Comparison of ENCODE assay signal across 26 cellular contexts in the genomic region with DNA sequence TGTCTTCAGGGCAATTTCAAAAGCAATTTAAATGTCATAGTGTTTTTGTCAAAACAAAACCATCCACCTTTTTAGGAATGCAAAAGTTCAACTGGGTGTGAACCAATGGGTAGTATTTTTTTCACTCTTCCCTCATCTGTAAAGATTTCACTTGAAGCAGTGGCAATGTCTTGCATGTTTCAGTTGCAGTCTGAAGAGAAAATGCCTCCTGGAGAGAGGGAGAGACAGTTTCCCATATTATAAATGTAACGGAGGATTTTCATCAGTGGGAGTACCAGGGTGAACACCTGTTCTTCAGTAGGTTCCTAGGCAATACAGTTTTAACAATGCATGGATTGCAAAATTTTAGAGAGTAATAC. TPM values are rescaled to one million over a fixed set of nuclear protein-coding genes. Genes with fewer than 3 reads are reported as not detected.
DNase-seq lines count a peak whose midpoint lies in the region; ATAC-seq lines count a peak whose summit lies in the region.
"Had no signal": no experiment of that assay in that cellular context is flagged by ENCODE, and none has a peak within 500 bp of the region (broad histone marks: within the 10 kb centered on the region; RNA-seq: fewer than 3 reads in every experiment).

No MANE protein-coding gene starts in this region.

- H3K4me3 Mint-ChIP-seq in activated naive CD4-positive, alpha-beta T cell treated with anti-CD3 and anti-CD28 coated beads, Interleukin-2, amount 50 U/mL, for 24 hours = peak overlapping the region; percentile 68
- H3K4me3 Mint-ChIP-seq in activated naive CD4-positive, alpha-beta T cell treated with anti-CD3 and anti-CD28 coated beads for 36 hours = no peak overlapping the region
- peak overlapping the region; percentile 39 to 68 for H3K4me3 Mint-ChIP-seq in effector memory CD8-positive, alpha-beta T cell
- H3K4me3 Mint-ChIP-seq in naive thymus-derived CD4-positive, alpha-beta T cell = peak overlapping the region in 9 of 10 donors; percentile 63 to 85 (median 78)

- peaks cover 0 to 8% of the 10 kb centered on the region in 2 donors for H3K27me3 ChIP-seq in naive thymus-derived CD4-positive, alpha-beta T cell (ENCODE audit: control insufficient read depth in 2 of 2, insufficient read depth in 2 of 2, low read length in 2 of 2)

- no peaks in the 10 kb centered on the region for H3K36me3 Mint-ChIP-seq in activated naive CD4-positive, alpha-beta T cell treated with anti-CD3 and anti-CD28 coated beads, Interleukin-2, amount 50 U/mL, for 24 hours
- H3K36me3 Mint-ChIP-seq in activated naive CD4-positive, alpha-beta T cell treated with anti-CD3 and anti-CD28 coated beads for 36 hours (ENCODE audit: low read depth) = no peaks in the 10 kb centered on the region
- H3K36me3 Mint-ChIP-seq in effector memory CD8-positive, alpha-beta T cell (ENCODE audit: insufficient read depth) = no peaks in the 10 kb centered on the region
- peaks cover 0 to 8% (median 2%) of the 10 kb centered on the region in 5 donors for H3K36me3 Mint-ChIP-seq in naive thymus-derived CD4-positive, alpha-beta T cell

- H3K9me3 Mint-ChIP-seq in activated naive CD4-positive, alpha-beta T cell treated with anti-CD3 and anti-CD28 coated beads, Interleukin-2, amount 50 U/mL, for 24 hours = no peaks in the 10 kb centered on the region
- H3K9me3 Mint-ChIP-seq in activated naive CD4-positive, alpha-beta T cell treated with anti-CD3 and anti-CD28 coated beads for 36 hours = no peaks in the 10 kb centered on the region
- no peaks in the 10 kb centered on the region for H3K9me3 Mint-ChIP-seq in effector memory CD8-positive, alpha-beta T cell
- H3K9me3 Mint-ChIP-seq in naive thymus-derived CD4-positive, alpha-beta T cell = peaks cover 0 to 13% (median 4%) of the 10 kb centered on the region in 11 donors

- no peak overlapping the region for H3K27ac ChIP-seq in naive thymus-derived CD4-positive, alpha-beta T cell (ENCODE audit: low read depth, low read length)
- H3K27ac ChIP-seq: cardiac muscle cell, HL-60, spleen had no signal

- DNase-seq in activated naive CD4-positive, alpha-beta T cell treated with anti-CD3 and anti-CD28 coated beads for 36 hours = no peak
- DNase-seq in effector memory CD8-positive, alpha-beta T cell = no peak
- DNase-seq in naive thymus-derived CD4-positive, alpha-beta T cell = no peak
- no peak for DNase-seq in DMS79 treated with DMSO at 0.1 percent for 48 hours (lab: John Stamatoyannopoulos, UW)
- no peak for DNase-seq in SIG-M5 treated with dmso at 0.1 percent for 504 hours (lab: John Stamatoyannopoulos, UW; ENCODE audit: unreplicated experiment)
- DNase-seq in NCI-H748 (lab: John Stamatoyannopoulos, UW; ENCODE audit: unreplicated experiment) = no peak
- DNase-seq in HPDE6-E6E7 (ENCODE audit: extremely low spot score) = no peak
- DNase-seq: activated gamma-delta T cell treated with Interleukin-2 at 50 U/mL for 16 hours; amygdala; DMS153; GF-D8; left cardiac atrium; NCI-H146; NCI-H2171; NCI-H526; Right ventricle myocardium superior; spleen; stimulated activated CD4-positive, alpha-beta T cell treated with anti-CD3 and anti-CD28 coated beads, Interleukin-4, amount 100 ng/mL, for 4 hours; upper lobe of left lung had no signal

- H3K36me3 ChIP-seq in naive thymus-derived CD4-positive, alpha-beta T cell (ENCODE audit: control insufficient read depth in 2 of 3, insufficient read depth in 3 of 3, low read length in 3 of 3) = no peaks in the 10 kb centered on the region
- H3K36me3 ChIP-seq: cardiac muscle cell, spleen, upper lobe of left lung had no signal

- H3K27me3 Mint-ChIP-seq in activated naive CD4-positive, alpha-beta T cell treated with anti-CD3 and anti-CD28 coated beads, Interleukin-2, amount 50 U/mL, for 24 hours = peaks cover 43% of the 10 kb centered on the region
- peaks cover 45% of the 10 kb centered on the region for H3K27me3 Mint-ChIP-seq in activated naive CD4-positive, alpha-beta T cell treated with anti-CD3 and anti-CD28 coated beads for 36 hours (ENCODE audit: low read depth)
- peaks cover 52 to 67% of the 10 kb centered on the region in 2 donors for H3K27me3 Mint-ChIP-seq in effector memory CD8-positive, alpha-beta T cell
- peaks cover 43 to 54% (median 51%) of the 10 kb centered on the region in 5 donors for H3K27me3 Mint-ChIP-seq in naive thymus-derived CD4-positive, alpha-beta T cell

- no peak overlapping the region for H3K4me3 ChIP-seq in naive thymus-derived CD4-positive, alpha-beta T cell (ENCODE audit: low read length)
- H3K4me3 ChIP-seq: cardiac muscle cell had no signal

- no peaks in the 10 kb centered on the region for H3K4me1 ChIP-seq in naive thymus-derived CD4-positive, alpha-beta T cell (ENCODE audit: control insufficient read depth in 2 of 2, insufficient read depth in 2 of 2, low read length in 2 of 2)

- CTCF ChIA-PET in activated naive CD4-positive, alpha-beta T cell treated with anti-CD3 and anti-CD28 coated beads for 36 hours (lab: Charles Lee) = interaction anchor here (1.2 kb wide), 1 partner anchor 72 kb away, joined by 4 read pairs; no protein-coding TSS in a partner anchor
- CTCF ChIA-PET in naive thymus-derived CD4-positive, alpha-beta T cell (lab: Charles Lee) = interaction anchor here (0.6 kb wide), 1 partner anchor 125 kb away, joined by 6 read pairs; no protein-coding TSS in a partner anchor

- POLR2A ChIA-PET in naive thymus-derived CD4-positive, alpha-beta T cell (lab: Charles Lee) = no interaction called here

- no peak overlapping the region for H3K27ac Mint-ChIP-seq in activated naive CD4-positive, alpha-beta T cell treated with anti-CD3 and anti-CD28 coated beads, Interleukin-2, amount 50 U/mL, for 24 hours
- no peak overlapping the region for H3K27ac Mint-ChIP-seq in activated naive CD4-positive, alpha-beta T cell treated with anti-CD3 and anti-CD28 coated beads for 36 hours
- no peak overlapping the region for H3K27ac Mint-ChIP-seq in effector memory CD8-positive, alpha-beta T cell
- H3K27ac Mint-ChIP-seq in naive thymus-derived CD4-positive, alpha-beta T cell = peak overlapping the region in 2 of 9 donors; percentile 50 to 54

- intact Hi-C loops in activated naive CD4-positive, alpha-beta T cell treated with anti-CD3 and anti-CD28 coated beads for 36 hours (cut with micrococcal nuclease) = loop anchor here (2.0 to 10.0 kb wide), 3 partner anchors 64 to 920 kb away; partner anchors contain the start of gene IRF4
- intact Hi-C loops in naive thymus-derived CD4-positive, alpha-beta T cell (cut with micrococcal nuclease) = loop anchor here in 1 of 2 donors (2.0 kb wide), 1 partner anchor 78 kb away; no protein-coding TSS in a partner anchor

- peaks cover 40% of the 10 kb centered on the region for H3K4me1 Mint-ChIP-seq in activated naive CD4-positive, alpha-beta T cell treated with anti-CD3 and anti-CD28 coated beads, Interleukin-2, amount 50 U/mL, for 24 hours
- peaks cover 28% of the 10 kb centered on the region for H3K4me1 Mint-ChIP-seq in activated naive CD4-positive, alpha-beta T cell treated with anti-CD3 and anti-CD28 coated beads for 36 hours (ENCODE audit: low read depth)
- H3K4me1 Mint-ChIP-seq in effector memory CD8-positive, alpha-beta T cell (ENCODE audit: low read depth in 2 of 2) = peaks cover 18 to 24% of the 10 kb centered on the region in 2 donors
- peaks cover 21 to 45% (median 32%) of the 10 kb centered on the region in 7 donors for H3K4me1 Mint-ChIP-seq in naive thymus-derived CD4-positive, alpha-beta T cell

- no peak for ATAC-seq in effector memory CD8-positive, alpha-beta T cell (replicated peaks)
- ATAC-seq in naive thymus-derived CD4-positive, alpha-beta T cell = no peak
- ATAC-seq: left cardiac atrium had no signal

- H3K9me3 ChIP-seq in naive thymus-derived CD4-positive, alpha-beta T cell (ENCODE audit: control insufficient read depth in 2 of 3, low read length in 3 of 3) = no peaks in the 10 kb centered on the region
- H3K9me3 ChIP-seq: upper lobe of left lung had no signal

RNA-seq across cellular contexts. Expression of gene FOXQ1, which starts 3.3 kb away (rescaled TPM):
- not detected for total RNA-seq in activated naive CD4-positive, alpha-beta T cell treated with anti-CD3 and anti-CD28 coated beads for 36 hours
- not detected for total RNA-seq in naive thymus-derived CD4-positive, alpha-beta T cell
- not detected for polyA plus RNA-seq in naive thymus-derived CD4-positive, alpha-beta T cell
- total RNA-seq: cardiac muscle cell; glomerular endothelial cell; left cardiac atrium; mesenteric fat pad; pulmonary artery endothelial cell; Right ventricle myocardium superior; T-helper 1 cell treated with Interleukin-12 subunit alpha and Interleukin-12 subunit beta and Interleukin-4 antibody, amounts not matched to agents 30 ng/mL and 1 ng/mL, for 36 hours had no signal
- polyA plus RNA-seq: cardiac muscle cell had no signal
